ENCODE assay signal across 1 cellular context in genomic region chr22:50301581-50301991, GRCh38.
TF ChIP-seq lines count a peak whose summit lies in the region.

No MANE protein-coding gene starts in this region.

TF ChIP-seq in H1, 55 proteins besides CTCF, POLR2A, EP300 and RAD21:
- no peak for TF ChIP-seq GABPA (IDR thresholded peaks at IDR 0.05; ENCODE audit: borderline replicate concordance, insufficient read depth, low read length)
- no peak for TF ChIP-seq JUN (IDR thresholded peaks at IDR 0.05; ENCODE audit: low read depth, low read length)
- TF ChIP-seq RBBP5 (IDR thresholded peaks at IDR 0.05; ENCODE audit: borderline replicate concordance, low read depth, low read length), result no peak
- TF ChIP-seq ATF2 (IDR thresholded peaks at IDR 0.05; ENCODE audit: low read length), result no peak
- TF ChIP-seq EZH2 (IDR thresholded peaks at IDR 0.05; ENCODE audit: low read depth, low read length, severe bottlenecking), result no peak
- no peak for TF ChIP-seq RNF2 (IDR thresholded peaks at IDR 0.05; ENCODE audit: borderline replicate concordance, low read depth, low read length, missing control alignments, poor library complexity, severe bottlenecking)
TF ChIP-seq in H1: peak in this region for 0.
